ENCODE assay signal across 8 cellular contexts in the genomic region with DNA sequence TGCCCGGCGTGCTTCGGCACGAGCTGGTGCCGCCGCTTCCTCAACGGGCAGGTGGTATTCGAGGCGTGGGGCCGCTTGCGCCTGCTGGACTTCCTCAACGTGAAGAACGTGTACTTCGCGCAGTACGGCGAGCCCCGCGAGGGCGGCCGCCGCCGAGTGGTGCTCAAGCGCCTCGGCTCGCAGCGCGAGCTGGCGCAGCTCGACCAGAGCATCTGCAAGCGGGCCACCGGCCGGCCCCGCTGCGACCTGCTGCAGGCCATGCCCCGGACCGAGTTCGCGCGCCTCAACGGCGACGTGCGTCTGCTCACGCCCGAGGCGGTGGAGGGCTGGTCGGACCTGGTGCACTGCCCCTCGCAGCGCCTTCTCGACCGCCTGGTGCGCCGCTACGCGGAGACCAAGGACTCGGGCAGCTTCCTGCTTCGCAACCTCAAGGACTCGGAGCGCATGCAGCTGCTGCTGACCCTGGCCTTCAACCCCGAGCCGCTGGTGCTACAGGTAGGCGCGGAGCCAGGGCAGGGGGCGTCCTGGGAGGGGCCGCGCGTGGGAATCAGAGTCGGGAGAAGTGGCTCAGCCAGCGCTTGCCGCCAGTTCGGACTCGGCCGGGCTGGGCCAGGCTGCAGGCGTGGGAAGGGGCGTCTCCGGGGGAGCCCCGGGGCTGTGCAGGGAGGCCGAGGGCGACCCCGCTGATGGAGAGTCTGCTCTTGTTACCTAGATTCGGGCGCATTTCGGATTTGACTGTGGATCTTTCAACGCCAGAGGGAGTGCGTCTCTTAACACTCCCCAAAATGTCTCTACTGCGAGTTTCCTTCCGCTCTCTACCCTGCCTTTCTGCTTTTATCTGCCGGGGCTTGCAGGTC. TPM values are rescaled to one million over a fixed set of nuclear protein-coding genes. Genes with fewer than 3 reads are reported as not detected.
DNase-seq lines count a peak whose midpoint lies in the region; ATAC-seq and TF ChIP-seq lines count a peak whose summit lies in the region.

No MANE protein-coding gene starts in this region.

- DNase-seq in DND-41 (peak; percentile 80), Peyer's patch (peak; percentile 77 to 89 (median 82)), fibroblast of gingiva (ENCODE audit: low read depth) (peak; percentile 81), naive B cell (peak; percentile 77)
- peak; percentile 89 for DNase-seq in Jurkat, Clone E6-1 (ENCODE audit: low read depth, low spot score)
- DNase-seq in stimulated activated effector memory CD8-positive, alpha-beta T cell treated with anti-CD3 and anti-CD28 coated beads, Interleukin-12 subunit alpha, Interleukin-12 subunit beta, amount 100 ng/mL, for 72 hours (ENCODE audit: low spot score in 2 of 2) = peak; percentile 51 to 85

- no peak for TF ChIP-seq POLR2A in Peyer's patch (IDR thresholded peaks at IDR 0.05)

- peak overlapping the region; percentile 90 for H3K4me3 Mint-ChIP-seq in activated T-helper 17 cell treated with anti-CD3 and anti-CD28 coated beads, Interleukin-2, amount 50 U/mL, for 72 hours
- peak overlapping the region; percentile 84 to 99 (median 96) for H3K4me3 Mint-ChIP-seq in naive B cell
- peak overlapping the region; percentile 85 for H3K4me3 Mint-ChIP-seq in stimulated activated effector memory CD8-positive, alpha-beta T cell treated with anti-CD3 and anti-CD28 coated beads, Interleukin-12 subunit alpha, Interleukin-12 subunit beta, amount 100 ng/mL, for 72 hours

- H2AFZ ChIP-seq in DND-41 (ENCODE audit: low read depth, low read length) = peak overlapping the region; percentile 92

- H3K4me3 ChIP-seq in DND-41 (ENCODE audit: low read depth in 1 of 2, low read length in 2 of 2) (peak overlapping the region; percentile 82 to 98), Peyer's patch (peak overlapping the region; percentile 65 to 87 (median 76))
- peak overlapping the region; percentile 85 for H3K4me3 ChIP-seq in Jurkat, Clone E6-1 (ENCODE audit: low read length)

- H3K27ac Mint-ChIP-seq in activated T-helper 17 cell treated with anti-CD3 and anti-CD28 coated beads, Interleukin-2, amount 50 U/mL, for 72 hours = peak overlapping the region; percentile 88
- peak overlapping the region; percentile 90 to 99 (median 98) for H3K27ac Mint-ChIP-seq in naive B cell
- peak overlapping the region; percentile 94 for H3K27ac Mint-ChIP-seq in stimulated activated effector memory CD8-positive, alpha-beta T cell treated with anti-CD3 and anti-CD28 coated beads, Interleukin-12 subunit alpha, Interleukin-12 subunit beta, amount 100 ng/mL, for 72 hours

- peaks cover 23% of the 10 kb centered on the region for H3K36me3 Mint-ChIP-seq in activated T-helper 17 cell treated with anti-CD3 and anti-CD28 coated beads, Interleukin-2, amount 50 U/mL, for 72 hours (ENCODE audit: low read depth)
- no peaks in the 10 kb centered on the region for H3K36me3 Mint-ChIP-seq in naive B cell
- peaks cover 24% of the 10 kb centered on the region for H3K36me3 Mint-ChIP-seq in stimulated activated effector memory CD8-positive, alpha-beta T cell treated with anti-CD3 and anti-CD28 coated beads, Interleukin-12 subunit alpha, Interleukin-12 subunit beta, amount 100 ng/mL, for 72 hours

- H3K9me3 ChIP-seq in DND-41 (ENCODE audit: insufficient read depth, low read length, severe bottlenecking) (no peaks in the 10 kb centered on the region), Peyer's patch (no peaks in the 10 kb centered on the region)

- peaks cover 54% of the 10 kb centered on the region for H3K79me2 ChIP-seq in DND-41 (ENCODE audit: insufficient read depth, low read length)

- peaks cover 23% of the 10 kb centered on the region; the same call in 1 of the 2 replicates for H4K20me1 ChIP-seq in DND-41 (ENCODE audit: insufficient read depth, low read length)

- H3K27ac ChIP-seq in DND-41 (ENCODE audit: low read length) (peak overlapping the region; percentile 86), Peyer's patch (peak overlapping the region; percentile 92 to 98 (median 94))

- H3K27me3 ChIP-seq in DND-41 (ENCODE audit: insufficient read depth, low read length, poor library complexity) = peaks cover 14% of the 10 kb centered on the region
- H3K27me3 ChIP-seq in Peyer's patch = no peaks in the 10 kb centered on the region

- peak overlapping the region; percentile 85 for H3K9ac ChIP-seq in DND-41 (ENCODE audit: low read depth, low read length)

- H3K4me1 Mint-ChIP-seq in activated T-helper 17 cell treated with anti-CD3 and anti-CD28 coated beads, Interleukin-2, amount 50 U/mL, for 72 hours = peaks cover 13% of the 10 kb centered on the region
- peaks cover 21 to 53% (median 37%) of the 10 kb centered on the region in 3 donors for H3K4me1 Mint-ChIP-seq in naive B cell
- H3K4me1 Mint-ChIP-seq in stimulated activated effector memory CD8-positive, alpha-beta T cell treated with anti-CD3 and anti-CD28 coated beads, Interleukin-12 subunit alpha, Interleukin-12 subunit beta, amount 100 ng/mL, for 72 hours = peaks cover 18% of the 10 kb centered on the region

- H3K4me2 ChIP-seq in DND-41 (ENCODE audit: insufficient read depth, low read length) = peak overlapping the region; percentile 88

- TF ChIP-seq CTCF in DND-41 (IDR thresholded peaks at IDR 0.05; ENCODE audit: borderline replicate concordance, extremely low read depth, low read length, poor library complexity, severe bottlenecking) (peak; percentile 76), Peyer's patch (IDR thresholded peaks at IDR 0.05) (peak in 5 of 6 experiments; percentile 15 to 36 (median 29))

- peak; percentile 39 for ATAC-seq in DND-41 (ENCODE audit: insufficient read depth, low read depth)
- peak; percentile 38 for ATAC-seq in GM21723 (IDR thresholded peaks at IDR 0.05; ENCODE audit: unreplicated experiment)
- ATAC-seq in activated T-helper 17 cell treated with anti-CD3 and anti-CD28 coated beads, Interleukin-2, amount 50 U/mL, for 72 hours (replicated peaks) = peak; percentile 25
- ATAC-seq in naive B cell (ENCODE audit: low read depth in 2 of 2) = peak; percentile 27 to 28
- peak; percentile 47 for ATAC-seq in stimulated activated effector memory CD8-positive, alpha-beta T cell treated with anti-CD3 and anti-CD28 coated beads, Interleukin-12 subunit alpha, Interleukin-12 subunit beta, amount 100 ng/mL, for 72 hours

- no peaks in the 10 kb centered on the region for H3K9me3 Mint-ChIP-seq in activated T-helper 17 cell treated with anti-CD3 and anti-CD28 coated beads, Interleukin-2, amount 50 U/mL, for 72 hours
- H3K9me3 Mint-ChIP-seq in naive B cell = no peaks in the 10 kb centered on the region
- H3K9me3 Mint-ChIP-seq in stimulated activated effector memory CD8-positive, alpha-beta T cell treated with anti-CD3 and anti-CD28 coated beads, Interleukin-12 subunit alpha, Interleukin-12 subunit beta, amount 100 ng/mL, for 72 hours = no peaks in the 10 kb centered on the region

- no peaks in the 10 kb centered on the region for H3K36me3 ChIP-seq in DND-41 (ENCODE audit: insufficient read depth, low read length)
- H3K36me3 ChIP-seq in Peyer's patch = no peaks in the 10 kb centered on the region

- H3K27me3 Mint-ChIP-seq in activated T-helper 17 cell treated with anti-CD3 and anti-CD28 coated beads, Interleukin-2, amount 50 U/mL, for 72 hours = no peaks in the 10 kb centered on the region
- no peaks in the 10 kb centered on the region for H3K27me3 Mint-ChIP-seq in naive B cell

- H3K4me1 ChIP-seq in DND-41 (ENCODE audit: insufficient read depth, low read length) (peaks cover 48% of the 10 kb centered on the region), Peyer's patch (peaks cover 0 to 21% (median 3%) of the 10 kb centered on the region in 4 donors)

RNA-seq across cellular contexts. Expression of a gene that starts 1.1 kb away (rescaled TPM):
- polyA plus RNA-seq in Jurkat, Clone E6-1 (2012; ENCODE audit: insufficient read depth, insufficient read length) = 8.0 TPM
- 10 to 100 TPM in 3 of 4 donors, 1 to 10 TPM in 1; 9.1 to 47.2 (median 29.4) TPM for total RNA-seq in Peyer's patch
- total RNA-seq in activated T-helper 17 cell treated with anti-CD3 and anti-CD28 coated beads, Interleukin-2, amount 50 U/mL, for 72 hours = 10 to 100 TPM; 20.1 to 23.2 TPM
- polyA plus RNA-seq in naive B cell (ENCODE audit: low read depth in 6 of 6) = 10 to 100 TPM; 16.5 to 34.8 (median 26.6) TPM

Comparison
In these comparisons a context has a peak if more than half of its experiments do, and no peak if none do; other contexts are left out.
1. Peak in every context shown above with its lines: DNase-seq, ATAC-seq, H3K4me3 ChIP-seq and H3K27ac ChIP-seq.